In genomic region chr20:14986026-14986655, GRCh38 we compare ENCODE assay signal across 11 cellular contexts.
DNase-seq lines count a peak whose midpoint lies in the region; ATAC-seq and TF ChIP-seq lines count a peak whose summit lies in the region.
"Had no signal": no experiment of that assay in that cellular context is flagged by ENCODE, and none has a peak within 500 bp of the region (broad histone marks: within the 10 kb centered on the region; RNA-seq: fewer than 3 reads in every experiment).

No MANE protein-coding gene starts in this region.

- peaks cover 4% of the 10 kb centered on the region for H3K27me3 Mint-ChIP-seq in nephron (ENCODE audit: low read depth)
- H3K27me3 Mint-ChIP-seq: CD8-positive, alpha-beta memory T cell had no signal

- no peak for ATAC-seq in HG03565 (IDR thresholded peaks at IDR 0.05; ENCODE audit: unreplicated experiment)
- ATAC-seq in HG02840 (IDR thresholded peaks at IDR 0.05; ENCODE audit: low FRiP score, unreplicated experiment) = no peak
- no peak for ATAC-seq in GM19452 (IDR thresholded peaks at IDR 0.05; ENCODE audit: unreplicated experiment)

- H3K36me3 Mint-ChIP-seq in nephron (ENCODE audit: low read depth) = peaks cover 23% of the 10 kb centered on the region

- no peaks in the 10 kb centered on the region for H3K9me3 ChIP-seq in BE2C

- H3K4me3 Mint-ChIP-seq in nephron = peak overlapping the region in 1 of 3 experiments; percentile 27
- H3K4me3 Mint-ChIP-seq: CD8-positive, alpha-beta memory T cell had no signal

- no peaks in the 10 kb centered on the region for H3K36me3 ChIP-seq in BE2C
- H3K36me3 ChIP-seq: tibial artery had no signal

- DNase-seq in DMS53 treated with DMSO at 0.1 percent for 48 hours (lab: John Stamatoyannopoulos, UW; ENCODE audit: unreplicated experiment) (peak; percentile 93), NCI-H226 (peak; percentile 34), epithelial cell of esophagus (ENCODE audit: low read depth) (peak; percentile 45), BE2C (no peak)
- DNase-seq: CD8-positive, alpha-beta memory T cell; NCI-H1048; tibial artery had no signal

- H3K4me3 ChIP-seq in epithelial cell of esophagus (ENCODE audit: low read length) (no peak overlapping the region), BE2C (ENCODE audit: low read depth, low read length) (no peak overlapping the region)
- H3K4me3 ChIP-seq: tibial artery had no signal

- H3K9me3 Mint-ChIP-seq in nephron = peaks cover 24% of the 10 kb centered on the region

- no peak for TF ChIP-seq CTCF in epithelial cell of esophagus (IDR thresholded peaks at IDR 0.05; ENCODE audit: insufficient read depth, low read depth, low read length, missing control alignments)
- no peak for TF ChIP-seq CTCF in nephron (IDR thresholded peaks at IDR 0.05; ENCODE audit: unreplicated experiment in 3 of 3)
- no peak for TF ChIP-seq CTCF in BE2C (IDR thresholded peaks at IDR 0.05; ENCODE audit: low read depth, low read length)

- H3K4me1 ChIP-seq in BE2C = no peaks in the 10 kb centered on the region

- H3K27ac Mint-ChIP-seq in nephron = peak overlapping the region; percentile 49 to 91 (median 57)
- H3K27ac Mint-ChIP-seq: CD8-positive, alpha-beta memory T cell had no signal

- no peaks in the 10 kb centered on the region for H3K27me3 ChIP-seq in BE2C
- H3K27me3 ChIP-seq: tibial artery had no signal

- H3K4me1 Mint-ChIP-seq in nephron = peaks cover 17% of the 10 kb centered on the region
- H3K4me1 Mint-ChIP-seq: CD8-positive, alpha-beta memory T cell had no signal
